23 cellular contexts compared by ENCODE assay signal in the genomic region with DNA sequence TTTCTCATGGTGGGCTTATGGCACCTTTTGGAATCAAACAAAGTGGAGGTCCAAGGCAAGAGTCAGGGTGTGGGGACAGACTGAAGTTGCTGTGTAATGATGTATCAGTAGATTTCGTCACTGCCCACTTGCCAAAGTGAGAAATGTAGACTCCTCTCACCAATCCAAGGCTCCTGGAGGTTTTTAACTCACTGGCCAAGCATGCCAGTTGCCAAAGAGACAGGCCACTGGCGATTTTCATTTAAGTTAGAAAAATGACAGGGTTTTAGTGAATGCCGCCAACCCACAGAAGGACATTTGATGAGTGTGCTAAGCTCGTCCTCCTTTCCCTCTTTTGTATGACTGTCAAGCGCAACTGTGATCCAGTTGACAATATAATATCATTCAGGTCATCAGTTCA.
"Had no signal": no experiment of that assay in that cellular context is flagged by ENCODE, and none has a peak within 500 bp of the region (broad histone marks: within the 10 kb centered on the region; RNA-seq: fewer than 3 reads in every experiment).

No MANE protein-coding gene starts in this region.

- DNase-seq: activated B cell treated with CpG ODN at 0.5 μM for 24 hours; activated CD4-positive, alpha-beta memory T cell treated with anti-CD3 and anti-CD28 coated beads for 36 hours; activated CD4-positive, alpha-beta T cell treated with anti-CD3 and anti-CD28 coated beads for 1 hour; activated CD4-positive, alpha-beta T cell treated with anti-CD3 and anti-CD28 coated beads, Interleukin-2, amount 10 ng/mL, durations not matched to agents 24 days and 14 days; activated CD8-positive, alpha-beta memory T cell treated with anti-CD3 and anti-CD28 coated beads for 24 hours; activated gamma-delta T cell treated with Interleukin-2 at 50 U/mL for 16 hours; activated naive CD4-positive, alpha-beta T cell treated with anti-CD3 and anti-CD28 coated beads, Interleukin-2, amount 50 U/mL, for 16 hours; activated naive CD8-positive, alpha-beta T cell treated with anti-CD3 and anti-CD28 coated beads, Interleukin-2, amount 10 ng/mL, durations not matched to agents 7 days and 5 days; activated T-cell treated with anti-CD3 and anti-CD28 coated beads, Interleukin-2, amount 50 U/mL, for 48 hours; adrenal gland; MM.1S; NCI-H1105; NCI-H1436; NCI-H1694 treated with DMSO at 0.1 percent for 48 hours; NCI-H2029 treated with DMSO at 0.1 percent for 48 hours; NCI-H510A; NCI-H526 treated with DMSO at 0.1 percent for 48 hours; NK-92 treated with Interleukin-12 subunit alpha and Interleukin-12 subunit beta, amount 100 ng/mL, for 24 hours; OCI-M1; Right ventricle myocardium superior; SJCRH30; SK-N-SH had no signal

- H3K27me3 ChIP-seq: adrenal gland, SJCRH30 had no signal

- H3K36me3 ChIP-seq: adrenal gland, SJCRH30 had no signal

- H3K9ac ChIP-seq: SK-N-SH had no signal

- H3K4me2 ChIP-seq: SK-N-SH had no signal

- H3K4me3 ChIP-seq: adrenal gland, SJCRH30 had no signal

- H3K27ac ChIP-seq: RWPE1, SJCRH30 had no signal

- H3K4me1 ChIP-seq: SJCRH30 had no signal

- H3K9me3 ChIP-seq: adrenal gland, SJCRH30, SK-N-SH had no signal
